In the genomic region with DNA sequence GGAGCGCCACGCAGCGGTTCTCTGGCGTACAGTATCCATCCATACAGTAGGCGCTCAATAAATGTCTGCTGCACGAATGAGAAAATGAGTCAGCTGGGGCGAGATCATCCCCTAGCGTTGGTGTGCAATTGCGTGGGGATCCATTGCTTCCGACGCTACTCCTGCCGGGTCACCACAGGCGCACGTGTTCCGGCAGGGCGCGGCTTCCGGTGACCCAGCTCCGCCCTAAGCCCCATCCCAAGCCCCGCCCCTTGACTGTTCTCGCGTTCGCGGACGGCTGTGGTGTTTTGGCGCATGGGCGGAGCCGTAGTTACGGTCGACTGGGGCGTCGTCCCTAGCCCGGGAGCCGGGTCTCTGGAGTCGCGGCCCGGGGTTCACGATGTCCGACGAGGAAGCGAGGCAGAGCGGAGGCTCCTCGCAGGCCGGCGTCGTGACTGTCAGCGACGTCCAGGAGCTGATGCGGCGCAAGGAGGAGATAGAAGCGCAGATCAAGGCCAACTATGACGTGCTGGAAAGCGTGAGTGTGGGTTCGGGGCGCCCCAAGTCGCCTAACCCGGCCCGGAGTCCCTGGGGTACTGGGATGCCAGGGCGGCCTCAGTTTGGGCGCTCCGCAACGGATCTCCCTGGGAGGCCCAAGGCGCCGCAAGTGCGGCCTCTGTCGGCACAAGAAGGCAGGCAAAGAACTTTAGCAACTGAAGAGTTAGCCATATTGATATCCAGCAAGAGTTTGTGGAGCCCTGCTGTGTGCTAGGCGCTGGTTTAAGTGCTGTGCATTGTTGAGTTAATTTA, we compare ENCODE assay signal across 8 cellular contexts. TPM values are rescaled to one million over a fixed set of nuclear protein-coding genes. Genes with fewer than 3 reads are reported as not detected.
DNase-seq lines count a peak whose midpoint lies in the region; ATAC-seq, FAIRE-seq and TF ChIP-seq lines count a peak whose summit lies in the region.

A gene with protein sequence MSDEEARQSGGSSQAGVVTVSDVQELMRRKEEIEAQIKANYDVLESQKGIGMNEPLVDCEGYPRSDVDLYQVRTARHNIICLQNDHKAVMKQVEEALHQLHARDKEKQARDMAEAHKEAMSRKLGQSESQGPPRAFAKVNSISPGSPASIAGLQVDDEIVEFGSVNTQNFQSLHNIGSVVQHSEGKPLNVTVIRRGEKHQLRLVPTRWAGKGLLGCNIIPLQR (plus strand): TSS at position 313 of the 789 bp plus-strand sequence. CDS start 67 bp downstream, at position 380.

- peak; percentile 95 for ATAC-seq in HG03439 (IDR thresholded peaks at IDR 0.05; ENCODE audit: unreplicated experiment)

- H3K27me3 ChIP-seq in BE2C: no peaks in the 10 kb centered on the region

- peak within 1 kb of the TSS; percentile 85 to 91 for H3K9ac ChIP-seq in kidney (ENCODE audit: low read length in 2 of 2)

- H3K4me1 ChIP-seq in BE2C (no peaks in the 10 kb centered on the region; the same call in 1 of the 2 replicates), kidney (ENCODE audit: control insufficient read depth in 1 of 2, insufficient read depth in 1 of 2, low read depth in 1 of 2, low read length in 2 of 2) (peaks cover 2 to 19% of the 10 kb centered on the region in 2 donors)

- DNase-seq in BE2C (peak; percentile 99), NCI-H510A (lab: John Stamatoyannopoulos, UW) (peak; percentile 98), cerebellum (ENCODE audit: low spot score) (peak; percentile 98), kidney (peak; percentile 99)
- DNase-seq in activated CD4-positive, alpha-beta T cell treated with anti-CD3 and anti-CD28 coated beads for 1 hour: peak; percentile 97
- peak; percentile 99 for DNase-seq in stimulated activated CD4-positive, alpha-beta T cell treated with anti-CD3 and anti-CD28 coated beads, Interleukin-15, amount 100 ng/mL, for 24 hours

- intact Hi-C loops in kidney (cut with DNase I): no loop called here

- peak; percentile 79 for TF ChIP-seq CTCF in BE2C (IDR thresholded peaks at IDR 0.05; ENCODE audit: low read depth, low read length)
- TF ChIP-seq CTCF in kidney (IDR thresholded peaks at IDR 0.05; ENCODE audit: borderline replicate concordance, extremely low read depth, insufficient read depth): peak; percentile 57

- peak; percentile 97 for TF ChIP-seq POLR2A in GM19193 (IDR thresholded peaks at IDR 0.05; ENCODE audit: extremely low read depth, insufficient read depth, insufficient read length)

- H3K27ac ChIP-seq in kidney (ENCODE audit: low read depth in 2 of 2, low read length in 2 of 2): peak within 1 kb of the TSS; percentile 91 to 96

- H3K9me3 ChIP-seq in BE2C: no peaks in the 10 kb centered on the region
- no peaks in the 10 kb centered on the region for H3K9me3 ChIP-seq in kidney (ENCODE audit: control insufficient read depth in 1 of 2, low read length in 2 of 2)

- H3K36me3 ChIP-seq in BE2C (no peaks in the 10 kb centered on the region), kidney (ENCODE audit: control insufficient read depth in 1 of 2, insufficient read depth in 2 of 2, low read length in 2 of 2) (no peaks in the 10 kb centered on the region)

- H3K4me3 ChIP-seq in BE2C (ENCODE audit: low read depth, low read length): peak within 1 kb of the TSS; percentile 92
- peak within 1 kb of the TSS; percentile 73 to 93 for H3K4me3 ChIP-seq in kidney (ENCODE audit: low read length in 2 of 2)

- FAIRE-seq in kidney (lab: Jason Lieb, UNC): no peak

RNA-seq across cellular contexts. Expression of the gene that starts here (rescaled TPM):
- 147 TPM for polyA plus RNA-seq in BE2C (2012; ENCODE audit: insufficient read depth, insufficient read length, low read depth)
- total RNA-seq in cerebellum (16.0 TPM), kidney (54.9 TPM)
- 115 TPM for polyA plus RNA-seq in kidney (ENCODE audit: insufficient read depth, low read depth, low replicate concordance)

Comparison
In these comparisons a context has a peak if more than half of its experiments do, and no peak if none do; other contexts are left out.
1. Peak in every context shown above with its lines: DNase-seq, ATAC-seq, H3K4me3 ChIP-seq and H3K27ac ChIP-seq.